In genomic region chr22:30021338-30021737, GRCh38 we compare ENCODE assay signal across 20 cellular contexts. TPM values are rescaled to one million over a fixed set of nuclear protein-coding genes. Genes with fewer than 3 reads are reported as not detected.
DNase-seq lines count a peak whose midpoint lies in the region; ATAC-seq and TF ChIP-seq lines count a peak whose summit lies in the region.
"Had no signal": no experiment of that assay in that cellular context is flagged by ENCODE, and none has a peak within 500 bp of the region (broad histone marks: within the 10 kb centered on the region; RNA-seq: fewer than 3 reads in every experiment).

No MANE protein-coding gene starts in this region.

- TF ChIP-seq EP300 in stomach (IDR thresholded peaks at IDR 0.05), result no peak

- TF ChIP-seq CTCF in endothelial cell (IDR thresholded peaks at IDR 0.05; ENCODE audit: unreplicated experiment), result no peak
- TF ChIP-seq CTCF in stomach (IDR thresholded peaks at IDR 0.05), result no peak

- H3K36me3 Mint-ChIP-seq in activated naive CD4-positive, alpha-beta T cell treated with anti-CD3 and anti-CD28 coated beads, Interleukin-2, amount 50 U/mL, for 72 hours, result peaks cover 0 to 4% of the 10 kb centered on the region in 2 donors
- H3K36me3 Mint-ChIP-seq in activated T-helper 2 cell treated with anti-CD3 and anti-CD28 coated beads, Interferon-gamma antibody, Interleukin-2, Interleukin-4, amounts not matched to agents 10 μg/mL and 5 μg/mL and 100 μg/mL, durations not matched to agents 14 hours and 24 hours and 36 hours (ENCODE audit: low read depth), result peaks cover 64% of the 10 kb centered on the region
- peaks cover 53% of the 10 kb centered on the region for H3K36me3 Mint-ChIP-seq in endothelial cell (ENCODE audit: low read depth, unreplicated experiment)

- no peaks in the 10 kb centered on the region for H3K27me3 ChIP-seq in stomach
- H3K27me3 ChIP-seq: Peyer's patch, SJCRH30 had no signal

- H3K4me3 ChIP-seq in stomach, result no peak overlapping the region
- H3K4me3 ChIP-seq: GM23248, HAP-1, Peyer's patch, SJCRH30 had no signal

- no peaks in the 10 kb centered on the region for H3K9me3 ChIP-seq in stomach
- H3K9me3 ChIP-seq: HAP-1, Peyer's patch, SJCRH30 had no signal

- H3K4me1 ChIP-seq in stomach, result peaks cover 14 to 42% (median 31%) of the 10 kb centered on the region in 4 donors
- H3K4me1 ChIP-seq: HAP-1, Peyer's patch, SJCRH30 had no signal

- peak overlapping the region; percentile 67 to 96 for H3K27ac Mint-ChIP-seq in activated naive CD4-positive, alpha-beta T cell treated with anti-CD3 and anti-CD28 coated beads, Interleukin-2, amount 50 U/mL, for 72 hours
- peak overlapping the region; percentile 47 for H3K27ac Mint-ChIP-seq in activated T-helper 2 cell treated with anti-CD3 and anti-CD28 coated beads, Interferon-gamma antibody, Interleukin-2, Interleukin-4, amounts not matched to agents 10 μg/mL and 5 μg/mL and 100 μg/mL, durations not matched to agents 14 hours and 24 hours and 36 hours
- H3K27ac Mint-ChIP-seq in endothelial cell (ENCODE audit: unreplicated experiment), result no peak overlapping the region
- H3K27ac Mint-ChIP-seq: IgD-negative memory B cell had no signal

- ATAC-seq in activated naive CD4-positive, alpha-beta T cell treated with anti-CD3 and anti-CD28 coated beads, Interleukin-2, amount 50 U/mL, for 72 hours, result no peak
- ATAC-seq in GM21423 (IDR thresholded peaks at IDR 0.05; ENCODE audit: unreplicated experiment) (no peak), HG03342 (IDR thresholded peaks at IDR 0.05; ENCODE audit: unreplicated experiment) (no peak)

- H3K9me3 Mint-ChIP-seq in activated naive CD4-positive, alpha-beta T cell treated with anti-CD3 and anti-CD28 coated beads, Interleukin-2, amount 50 U/mL, for 72 hours, result no peaks in the 10 kb centered on the region
- no peaks in the 10 kb centered on the region for H3K9me3 Mint-ChIP-seq in activated T-helper 2 cell treated with anti-CD3 and anti-CD28 coated beads, Interferon-gamma antibody, Interleukin-2, Interleukin-4, amounts not matched to agents 10 μg/mL and 5 μg/mL and 100 μg/mL, durations not matched to agents 14 hours and 24 hours and 36 hours
- no peaks in the 10 kb centered on the region for H3K9me3 Mint-ChIP-seq in endothelial cell (ENCODE audit: unreplicated experiment)
- H3K9me3 Mint-ChIP-seq: IgD-negative memory B cell had no signal

- H3K27me3 Mint-ChIP-seq in activated T-helper 2 cell treated with anti-CD3 and anti-CD28 coated beads, Interferon-gamma antibody, Interleukin-2, Interleukin-4, amounts not matched to agents 10 μg/mL and 5 μg/mL and 100 μg/mL, durations not matched to agents 14 hours and 24 hours and 36 hours (ENCODE audit: low read depth), result no peaks in the 10 kb centered on the region
- H3K27me3 Mint-ChIP-seq in endothelial cell (ENCODE audit: unreplicated experiment), result peaks cover 7% of the 10 kb centered on the region
- H3K27me3 Mint-ChIP-seq: IgD-negative memory B cell had no signal

- peaks cover 9% of the 10 kb centered on the region for H3K4me1 Mint-ChIP-seq in activated T-helper 2 cell treated with anti-CD3 and anti-CD28 coated beads, Interferon-gamma antibody, Interleukin-2, Interleukin-4, amounts not matched to agents 10 μg/mL and 5 μg/mL and 100 μg/mL, durations not matched to agents 14 hours and 24 hours and 36 hours (ENCODE audit: low read depth)
- no peaks in the 10 kb centered on the region for H3K4me1 Mint-ChIP-seq in endothelial cell (ENCODE audit: unreplicated experiment)

- H3K4me3 Mint-ChIP-seq in activated T-helper 2 cell treated with anti-CD3 and anti-CD28 coated beads, Interferon-gamma antibody, Interleukin-2, Interleukin-4, amounts not matched to agents 10 μg/mL and 5 μg/mL and 100 μg/mL, durations not matched to agents 14 hours and 24 hours and 36 hours (ENCODE audit: low read depth), result no peak overlapping the region
- H3K4me3 Mint-ChIP-seq in endothelial cell (ENCODE audit: unreplicated experiment), result peak overlapping the region; percentile 33
- H3K4me3 Mint-ChIP-seq: IgD-negative memory B cell had no signal

- no peak for DNase-seq in activated naive CD4-positive, alpha-beta T cell treated with anti-CD3 and anti-CD28 coated beads, Interleukin-2, amount 50 U/mL, for 72 hours (ENCODE audit: low spot score in 2 of 2)
- no peak for DNase-seq in activated naive CD4-positive, alpha-beta T cell treated with anti-CD3 and anti-CD28 coated beads, Interleukin-2, amount 50 U/mL, for 16 hours
- DNase-seq in activated T-helper 2 cell treated with anti-CD3 and anti-CD28 coated beads, Interferon-gamma antibody, Interleukin-2, Interleukin-4, amounts not matched to agents 10 μg/mL and 5 μg/mL and 100 μg/mL, durations not matched to agents 14 hours and 24 hours and 36 hours (ENCODE audit: low spot score), result no peak
- DNase-seq in endothelial cell (ENCODE audit: low spot score), result no peak
- DNase-seq in stomach, result no peak
- DNase-seq in NCI-H69 (lab: John Stamatoyannopoulos, UW), result no peak
- DNase-seq: 8988T, DMS79, GM23248, NCI-H1694, NCI-H2081 treated with DMSO at 0.1 percent for 48 hours, NCI-H2171 treated with DMSO at 0.1 percent for 48 hours, NCI-H524 treated with DMSO at 0.1 percent for 48 hours, Peyer's patch, SJCRH30 had no signal

- peak overlapping the region; percentile 41 to 72 (median 61) for H3K27ac ChIP-seq in stomach
- H3K27ac ChIP-seq: GM23248, Peyer's patch, SJCRH30 had no signal

- peaks cover 85 to 100% (median 100%) of the 10 kb centered on the region in 4 donors for H3K36me3 ChIP-seq in stomach

- TF ChIP-seq POLR2A in stomach (IDR thresholded peaks at IDR 0.05), result no peak

- 93 to 95% (median 94%) methylated on average over 3 of the region's 3 CpGs for WGBS in stomach, 5 donors

- intact Hi-C loops in activated T-helper 2 cell treated with anti-CD3 and anti-CD28 coated beads, Interferon-gamma antibody, Interleukin-2, Interleukin-4, amounts not matched to agents 10 μg/mL and 5 μg/mL and 100 μg/mL, durations not matched to agents 14 hours and 24 hours and 36 hours (cut with micrococcal nuclease), result no loop called here
- intact Hi-C loops in stomach (cut with DNase I; ENCODE audit: low total_unique reads), result no loop called here

RNA-seq across cellular contexts. Expression of gene HORMAD2, which starts 58.9 kb away (rescaled TPM):
- total RNA-seq in activated naive CD4-positive, alpha-beta T cell treated with anti-CD3 and anti-CD28 coated beads, Interleukin-2, amount 50 U/mL, for 72 hours, result under 1 TPM in 1 of 2 donors, not detected in 1; 0.27 TPM
- 0.48 and 0.53 TPM in 2 replicates for total RNA-seq in activated T-helper 2 cell treated with anti-CD3 and anti-CD28 coated beads, Interferon-gamma antibody, Interleukin-2, Interleukin-4, amounts not matched to agents 10 μg/mL and 5 μg/mL and 100 μg/mL, durations not matched to agents 14 hours and 24 hours and 36 hours
- not detected for total RNA-seq in endothelial cell (ENCODE audit: unreplicated experiment)
- not detected for total RNA-seq in stomach
- polyA plus RNA-seq in stomach, result not detected
- total RNA-seq: GM23248, OCI-LY7, Peyer's patch, SJCRH30 had no signal
- polyA plus RNA-seq: GM23248, IgD-negative memory B cell had no signal
